18 cellular contexts compared by ENCODE assay signal in genomic region chrX:81280148-81280547, GRCh38.
DNase-seq lines count a peak whose midpoint lies in the region; ATAC-seq and TF ChIP-seq lines count a peak whose summit lies in the region.
"Had no signal": no experiment of that assay in that cellular context is flagged by ENCODE, and none has a peak within 500 bp of the region (broad histone marks: within the 10 kb centered on the region; RNA-seq: fewer than 3 reads in every experiment).

No MANE protein-coding gene starts in this region.

- H3K36me3 ChIP-seq in A673 (ENCODE audit: insufficient read depth, low read length, poor library complexity, severe bottlenecking) (peaks cover 3% of the 10 kb centered on the region), Panc1 (ENCODE audit: control insufficient read depth, insufficient read depth, low read length) (no peaks in the 10 kb centered on the region)

- CTCF ChIA-PET in A673 (lab: Charles Lee) = interaction anchor here (1.1 kb wide), 1 partner anchor 403 kb away, joined by 5 read pairs; no protein-coding TSS in a partner anchor
- CTCF ChIA-PET in Panc1 (lab: Charles Lee) = no interaction called here

- DNase-seq in A673 (ENCODE audit: low spot score) (peak; percentile 17), ELF-1 (ENCODE audit: low read depth, low spot score) (peak; percentile 30), Panc1 (ENCODE audit: low read depth, low spot score) (no peak), fibroblast of pulmonary artery (ENCODE audit: low read depth) (no peak), DMS153 (lab: John Stamatoyannopoulos, UW) (no peak), T-helper 9 cell (no peak), NCI-H2081 treated with DMSO at 0.1 percent for 48 hours (lab: John Stamatoyannopoulos, UW) (no peak)
- DNase-seq in activated naive CD4-positive, alpha-beta T cell treated with Interleukin-2 at 50 U/mL for 16 hours = no peak
- DNase-seq: activated CD4-positive, alpha-beta memory T cell treated with anti-CD3 and anti-CD28 coated beads, Interleukin-2, amount 10 ng/mL, durations not matched to agents 7 days and 5 days; activated naive CD4-positive, alpha-beta T cell treated with anti-CD3 and anti-CD28 coated beads for 36 hours; activated T-cell treated with anti-CD3 and anti-CD28 coated beads, Interleukin-2, amount 50 U/mL, for 1 hour; anterior cingulate cortex; NCI-H446 treated with DMSO at 0.1 percent for 48 hours; right cardiac atrium; SHP77 had no signal

- intact Hi-C loops in A673 (cut with micrococcal nuclease; ENCODE audit: unreplicated experiment) = no loop called here
- intact Hi-C loops in Panc1 (cut with micrococcal nuclease; ENCODE audit: unreplicated experiment) = no loop called here

- H3K27ac ChIP-seq in A673 (ENCODE audit: low read depth, low read length, poor library complexity, severe bottlenecking) (no peak overlapping the region), Panc1 (ENCODE audit: low read length) (no peak overlapping the region)
- H3K27ac ChIP-seq: HL-60, suprapubic skin, VCaP had no signal

- H3K4me3 ChIP-seq in A673 (ENCODE audit: low read depth, low read length, poor library complexity, severe bottlenecking) (no peak overlapping the region), Panc1 (ENCODE audit: low read depth in 2 of 2, low read length in 2 of 2) (no peak overlapping the region), fibroblast of pulmonary artery (replicated peaks; ENCODE audit: low read depth, low read length) (no peak overlapping the region)
- H3K4me3 ChIP-seq: suprapubic skin had no signal

- no peaks in the 10 kb centered on the region for H3K9me3 ChIP-seq in A673 (ENCODE audit: low read depth, low read length, poor library complexity, severe bottlenecking)
- H3K9me3 ChIP-seq in Panc1 (ENCODE audit: control insufficient read depth, insufficient read depth, low read depth, low read length) = no peaks in the 10 kb centered on the region
- H3K9me3 ChIP-seq: suprapubic skin had no signal

- no peaks in the 10 kb centered on the region for H3K4me1 ChIP-seq in A673 (ENCODE audit: insufficient read depth, low read length, poor library complexity, severe bottlenecking)
- H3K4me1 ChIP-seq in Panc1 (ENCODE audit: control insufficient read depth, insufficient read depth, low read length) = no peaks in the 10 kb centered on the region
- H3K4me1 ChIP-seq: suprapubic skin had no signal

- POLR2A ChIA-PET in A673 (lab: Charles Lee; ENCODE audit: low non-redundant PET) = no interaction called here
- POLR2A ChIA-PET in Panc1 (lab: Charles Lee) = no interaction called here

- TF ChIP-seq CTCF in A673 (conservative IDR thresholded peaks at IDR 0.05; ENCODE audit: low read depth, low read length) = peak; percentile 52
- peak; percentile 21 for TF ChIP-seq CTCF in Panc1 (IDR thresholded peaks at IDR 0.05)
- peak; percentile 9 for TF ChIP-seq CTCF in fibroblast of pulmonary artery (IDR thresholded peaks at IDR 0.05; ENCODE audit: low read length, missing control alignments)

- ATAC-seq in Panc1 = no peak
- ATAC-seq: right cardiac atrium had no signal

- in situ Hi-C loops in Panc1 (cut with HindIII; ENCODE audit: low pct_unique_long_range_greater_than_20kb, low sequenced_read_pairs) = no loop called here

- H3K27me3 ChIP-seq in A673 (replicated peaks; ENCODE audit: insufficient read depth, low read depth, low read length, poor library complexity) (no peaks in the 10 kb centered on the region), Panc1 (ENCODE audit: control insufficient read depth, insufficient read depth, low read length) (no peaks in the 10 kb centered on the region)
- H3K27me3 ChIP-seq: suprapubic skin had no signal

- no TSS peak for BruUV-seq in A673 (replicated peaks; lab: Mats Ljungman, UMichigan)
- BruUV-seq in Panc1 (replicated peaks; lab: Mats Ljungman, UMichigan) = no TSS peak

Comparison
In these comparisons a context has a peak if more than half of its experiments do, and no peak if none do; other contexts are left out.
1. DNase-seq: peak in A673 (single experiment) and ELF-1 (single experiment); none in Panc1 (single experiment), fibroblast of pulmonary artery (single experiment), DMS153 (single experiment), T-helper 9 cell (single experiment), activated naive CD4-positive, alpha-beta T cell treated with Interleukin-2 at 50 U/mL for 16 hours (single experiment) and NCI-H2081 treated with DMSO at 0.1 percent for 48 hours (single experiment).
2. Peak in every context shown above with its lines, with median percentiles within 50 percentile points of each other: CTCF ChIP-seq.